Comparison of ENCODE assay signal across 8 cellular contexts in the genomic region with DNA sequence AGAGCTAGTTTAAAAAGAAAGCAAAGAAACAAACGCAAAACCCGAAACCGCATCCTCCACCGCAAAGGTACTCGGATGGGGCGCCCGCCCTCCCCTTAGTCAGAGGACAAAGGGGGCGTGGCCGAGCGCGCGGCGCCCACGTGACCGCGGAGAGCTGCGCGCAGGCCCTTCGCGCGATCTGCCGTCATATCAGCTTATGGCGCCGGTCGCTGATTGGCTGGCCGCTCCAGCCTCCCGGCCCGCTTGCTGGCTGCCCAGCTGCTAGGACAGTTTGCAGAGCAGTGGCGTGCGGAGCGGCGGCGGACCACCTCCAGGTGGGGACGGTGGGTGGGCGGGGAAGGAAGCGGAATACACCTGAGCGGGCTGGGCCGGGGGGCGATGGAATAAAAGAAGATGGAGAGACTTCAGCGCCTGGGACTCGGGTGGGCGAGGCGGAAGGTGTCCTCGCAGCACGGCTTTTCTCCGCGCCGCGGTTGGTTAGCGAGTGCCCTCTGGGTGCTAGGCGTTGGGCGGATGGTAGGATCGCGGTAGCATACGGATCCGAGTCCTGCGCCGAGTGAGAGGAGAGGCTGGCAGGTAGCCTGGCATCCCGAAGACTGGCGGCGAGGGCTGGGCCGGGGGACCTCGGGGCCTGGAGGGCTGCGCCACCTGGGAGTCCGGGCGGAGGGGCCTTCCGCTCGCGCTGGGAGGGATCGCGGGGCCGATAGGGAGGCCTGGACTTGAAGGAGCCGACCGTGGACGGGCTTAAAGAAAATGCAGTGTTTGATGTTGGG. TPM values are rescaled to one million over a fixed set of nuclear protein-coding genes. Genes with fewer than 3 reads are reported as not detected.
DNase-seq lines count a peak whose midpoint lies in the region; ATAC-seq and TF ChIP-seq lines count a peak whose summit lies in the region.

A gene with protein sequence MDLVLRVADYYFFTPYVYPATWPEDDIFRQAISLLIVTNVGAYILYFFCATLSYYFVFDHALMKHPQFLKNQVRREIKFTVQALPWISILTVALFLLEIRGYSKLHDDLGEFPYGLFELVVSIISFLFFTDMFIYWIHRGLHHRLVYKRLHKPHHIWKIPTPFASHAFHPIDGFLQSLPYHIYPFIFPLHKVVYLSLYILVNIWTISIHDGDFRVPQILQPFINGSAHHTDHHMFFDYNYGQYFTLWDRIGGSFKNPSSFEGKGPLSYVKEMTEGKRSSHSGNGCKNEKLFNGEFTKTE (plus strand): TSS at position 269 of the 773 bp plus-strand sequence. CDS start 10,605 bp downstream, outside the sequence.

- H3K9ac ChIP-seq in SU-DHL-6 (ENCODE audit: low read length): peak within 1 kb of the TSS; percentile 86

- 0 out of 2 replicates have a peak, but pooled peaks cover 6% of the 10 kb centered on the region for H3F3A ChIP-seq in SU-DHL-6 (ENCODE audit: insufficient read depth)

- H3K27me3 ChIP-seq in SU-DHL-6 (ENCODE audit: low read length) (no peaks in the 10 kb centered on the region), ovary (no peaks in the 10 kb centered on the region), thyroid gland (no peaks in the 10 kb centered on the region)

- no peak for TF ChIP-seq EP300 in ovary (IDR thresholded peaks at IDR 0.05)

- H3K4me3 ChIP-seq in SU-DHL-6 (ENCODE audit: insufficient read depth, low read length, poor library complexity, severe bottlenecking) (peak within 1 kb of the TSS; percentile 76), ovary (peak within 1 kb of the TSS; percentile 84), thyroid gland (replicated peaks in 1 of 3) (peak within 1 kb of the TSS; percentile 4 to 84 (median 70))

- H3K9me3 ChIP-seq in SU-DHL-6 (ENCODE audit: insufficient read depth, low read length) (no peaks in the 10 kb centered on the region), ovary (no peaks in the 10 kb centered on the region), thyroid gland (no peaks in the 10 kb centered on the region)

- peaks cover 49% of the 10 kb centered on the region for H3K79me2 ChIP-seq in SU-DHL-6 (ENCODE audit: insufficient read depth, low read length)

- TF ChIP-seq POLR2A in GM10847 (IDR thresholded peaks at IDR 0.05; ENCODE audit: extremely low read depth, insufficient read length): peak; percentile 93
- peak; percentile 63 for TF ChIP-seq POLR2A in ovary (IDR thresholded peaks at IDR 0.05)
- TF ChIP-seq POLR2A in thyroid gland (IDR thresholded peaks at IDR 0.05): peak; percentile 35 to 98

- H3K9me2 ChIP-seq in SU-DHL-6 (replicated peaks; ENCODE audit: insufficient read depth, low read length): no peaks in the 10 kb centered on the region

- 0 to 1% (median 1%) methylated on average over 64 to 75 of the region's 75 CpGs for WGBS in ovary, 3 donors
- WGBS in thyroid gland, 2 donors: 0 to 2% methylated on average over 45 to 46 of the region's 75 CpGs

- H2AFZ ChIP-seq in SU-DHL-6 (ENCODE audit: low read depth, low read length, severe bottlenecking): peak within 1 kb of the TSS; percentile 82

- H3K4me1 ChIP-seq in ovary (ENCODE audit: insufficient read depth) (no peaks in the 10 kb centered on the region), thyroid gland (peaks cover 0 to 6% of the 10 kb centered on the region in 2 donors)

- peaks cover 14% of the 10 kb centered on the region; the same call in 1 of the 2 replicates for H4K20me1 ChIP-seq in SU-DHL-6 (ENCODE audit: low read depth, low read length)

- peak within 1 kb of the TSS; percentile 85 for H3K4me2 ChIP-seq in SU-DHL-6 (ENCODE audit: low read depth, low read length, poor library complexity, severe bottlenecking)

- ATAC-seq in HG02678 (IDR thresholded peaks at IDR 0.05; ENCODE audit: unreplicated experiment) (peak; percentile 97), Right ventricle myocardium inferior (peak; percentile 99)

- peak within 1 kb of the TSS; percentile 74 for H3K27ac ChIP-seq in SU-DHL-6 (ENCODE audit: low read depth, low read length)
- peak within 1 kb of the TSS; percentile 55 to 66 for H3K27ac ChIP-seq in ovary
- H3K27ac ChIP-seq in thyroid gland: peak within 1 kb of the TSS; percentile 70 to 89 (median 87)

- DNase-seq in NCI-H128 (lab: John Stamatoyannopoulos, UW; ENCODE audit: unreplicated experiment): peak; percentile 81
- peak; percentile 85 for DNase-seq in activated naive CD8-positive, alpha-beta T cell treated with anti-CD3 and anti-CD28 coated beads, Interleukin-2, amount 50 U/mL, for 16 hours (ENCODE audit: low read depth, low spot score)
- peak; percentile 98 for DNase-seq in Right ventricle myocardium inferior (ENCODE audit: missing footprints)
- peak; percentile 94 to 96 (median 95) for DNase-seq in ovary
- peak; percentile 95 to 96 for DNase-seq in thyroid gland

- peaks cover 12% of the 10 kb centered on the region for H3K36me3 ChIP-seq in SU-DHL-6 (ENCODE audit: low read length)
- no peaks in the 10 kb centered on the region for H3K36me3 ChIP-seq in ovary
- H3K36me3 ChIP-seq in thyroid gland: no peaks in the 10 kb centered on the region

- TF ChIP-seq CTCF in SU-DHL-6 (IDR thresholded peaks at IDR 0.05; ENCODE audit: insufficient read depth, low read length, poor library complexity, severe bottlenecking): no peak
- peak in 1 of 3 donors; percentile 1 for TF ChIP-seq CTCF in ovary (IDR thresholded peaks at IDR 0.05)
- TF ChIP-seq CTCF in thyroid gland (IDR thresholded peaks at IDR 0.05): no peak

- intact Hi-C loops in Right ventricle myocardium inferior (cut with DNase I) (no loop called here), ovary (cut with DNase I) (no loop called here), thyroid gland (cut with DNase I) (no loop called here)

RNA-seq across cellular contexts. Expression of the gene that starts here (rescaled TPM):
- 24.4 TPM for total RNA-seq in Right ventricle myocardium inferior
- 10 to 100 TPM; 19.9 to 59.7 (median 24.7) TPM for total RNA-seq in ovary
- 10 to 100 TPM; 14.0 to 47.6 TPM for polyA plus RNA-seq in ovary
- 10 to 100 TPM; 37.2 to 68.9 (median 40.0) TPM for total RNA-seq in thyroid gland

Comparison
In these comparisons a context has a peak if more than half of its experiments do, and no peak if none do; other contexts are left out.
1. Peak in every context shown above with its lines: DNase-seq, ATAC-seq, H3K4me3 ChIP-seq and H3K27ac ChIP-seq.